Comparison of ENCODE assay signal across 8 cellular contexts in the genomic region with DNA sequence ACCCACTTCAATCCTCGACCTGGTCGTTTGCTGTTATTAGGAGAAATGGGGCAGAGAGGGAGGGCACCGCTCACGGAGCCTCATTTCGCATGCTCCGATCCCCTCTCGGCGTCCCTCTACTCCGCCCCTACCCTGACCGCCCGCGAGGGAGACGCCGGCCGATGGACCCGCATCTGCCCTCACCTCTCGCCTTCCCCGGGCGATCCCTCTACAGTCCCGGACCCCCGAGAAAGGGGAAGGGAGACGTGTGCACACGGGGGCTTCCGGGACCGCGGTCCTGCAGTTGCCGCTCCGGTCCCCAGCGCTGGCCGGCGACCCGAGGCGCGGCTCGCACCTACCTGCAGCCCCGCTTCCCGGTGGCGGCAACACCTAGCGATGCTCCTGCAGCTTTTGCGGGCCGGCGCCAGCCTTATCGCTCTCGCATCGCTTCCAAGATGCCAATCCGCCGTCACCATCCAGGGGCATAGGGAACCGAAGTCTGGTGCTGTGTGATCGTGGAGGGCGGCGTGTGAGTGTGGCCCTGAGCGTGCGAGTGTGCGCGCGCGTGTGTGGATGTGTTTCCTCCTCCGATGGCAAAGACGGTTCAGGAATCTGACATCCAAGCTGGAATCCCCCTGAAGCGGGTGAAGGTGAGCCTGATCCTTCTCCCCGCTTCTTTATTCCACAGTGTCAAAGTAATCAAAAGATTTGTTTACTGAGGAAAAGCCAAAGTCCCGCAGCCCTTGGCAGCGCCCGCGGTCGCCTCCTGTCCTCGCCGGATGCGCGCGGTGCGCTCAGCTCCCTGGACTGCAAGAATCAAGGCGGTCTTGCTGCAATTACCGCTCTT.
A peak's percentile ranks its signal among the peaks of the same experiment; 100 is the strongest.
DNase-seq lines count a peak whose midpoint lies in the region; ATAC-seq and TF ChIP-seq lines count a peak whose summit lies in the region.

No MANE protein-coding gene starts in this region.

- no peak for TF ChIP-seq EP300 in ovary (IDR thresholded peaks at IDR 0.05)

- H3K27ac ChIP-seq in ovary: no peak overlapping the region

- H3K27me3 Mint-ChIP-seq in activated CD8-positive, alpha-beta T cell treated with anti-CD3 and anti-CD28 coated beads for 36 hours: peaks cover 38% of the 10 kb centered on the region

- no peaks in the 10 kb centered on the region for H3K27me3 ChIP-seq in ovary

- H3K9me3 Mint-ChIP-seq in activated CD8-positive, alpha-beta T cell treated with anti-CD3 and anti-CD28 coated beads for 36 hours: no peaks in the 10 kb centered on the region

- TF ChIP-seq POLR2A in ovary (IDR thresholded peaks at IDR 0.05): no peak

- H3K4me3 Mint-ChIP-seq in activated CD8-positive, alpha-beta T cell treated with anti-CD3 and anti-CD28 coated beads for 36 hours: peak overlapping the region; percentile 74

- CTCF ChIA-PET in activated CD8-positive, alpha-beta T cell treated with anti-CD3 and anti-CD28 coated beads for 36 hours (lab: Charles Lee): interaction anchor here (0.7 to 2.0 kb wide), 4 partner anchors 10 to 67 kb away, joined by 3 to 6 read pairs (median 4); no protein-coding TSS in a partner anchor

- ATAC-seq in activated CD8-positive, alpha-beta T cell treated with anti-CD3 and anti-CD28 coated beads for 36 hours: peak; percentile 31
- ATAC-seq in GM19463 (IDR thresholded peaks at IDR 0.05; ENCODE audit: unreplicated experiment) (no peak), GM18519 (IDR thresholded peaks at IDR 0.05; ENCODE audit: low FRiP score, unreplicated experiment) (no peak)

- intact Hi-C loops in activated CD8-positive, alpha-beta T cell treated with anti-CD3 and anti-CD28 coated beads for 36 hours (cut with micrococcal nuclease): no loop called here
- intact Hi-C loops in ovary (cut with DNase I): no loop called here

- no peaks in the 10 kb centered on the region for H3K36me3 ChIP-seq in ovary

- H3K36me3 Mint-ChIP-seq in activated CD8-positive, alpha-beta T cell treated with anti-CD3 and anti-CD28 coated beads for 36 hours (ENCODE audit: low read depth): no peaks in the 10 kb centered on the region

- 1% methylated on average over 60 to 74 of the region's 74 CpGs for WGBS in ovary, 3 donors

- no peaks in the 10 kb centered on the region for H3K9me3 ChIP-seq in ovary

- peak overlapping the region; percentile 11 for H3K4me3 ChIP-seq in fibroblast of villous mesenchyme (ENCODE audit: low read depth, low read length)
- peak overlapping the region; percentile 37 for H3K4me3 ChIP-seq in ovary

- TF ChIP-seq CTCF in activated CD8-positive, alpha-beta T cell treated with anti-CD3 and anti-CD28 coated beads for 36 hours (IDR thresholded peaks at IDR 0.05): no peak
- TF ChIP-seq CTCF in fibroblast of villous mesenchyme (IDR thresholded peaks at IDR 0.05; ENCODE audit: insufficient read depth, low read depth, low read length) (no peak), ovary (IDR thresholded peaks at IDR 0.05) (no peak)

- H3K27ac Mint-ChIP-seq in activated CD8-positive, alpha-beta T cell treated with anti-CD3 and anti-CD28 coated beads for 36 hours: no peak overlapping the region

- POLR2A ChIA-PET in activated CD8-positive, alpha-beta T cell treated with anti-CD3 and anti-CD28 coated beads for 36 hours (lab: Charles Lee): interaction anchor here (0.9 kb wide), 1 partner anchor 18 kb away, joined by 3 read pairs; no protein-coding TSS in a partner anchor

- no peaks in the 10 kb centered on the region for H3K4me1 ChIP-seq in ovary (ENCODE audit: insufficient read depth)

- peak; percentile 44 for DNase-seq in COLO668 (lab: John Stamatoyannopoulos, UW; ENCODE audit: unreplicated experiment)
- peak; percentile 39 for DNase-seq in activated CD8-positive, alpha-beta T cell treated with anti-CD3 and anti-CD28 coated beads for 36 hours
- peak; percentile 22 for DNase-seq in fibroblast of villous mesenchyme (ENCODE audit: low read depth)
- peak in 3 of 5 donors; percentile 26 to 46 (median 27) for DNase-seq in ovary
- DNase-seq in NCI-H1694 treated with DMSO at 0.1 percent for 48 hours (lab: John Stamatoyannopoulos, UW): no peak
- no peak for DNase-seq in kidney glomerular epithelial cell (lab: John Stamatoyannopoulos, UW)

- peaks cover 20% of the 10 kb centered on the region for H3K4me1 Mint-ChIP-seq in activated CD8-positive, alpha-beta T cell treated with anti-CD3 and anti-CD28 coated beads for 36 hours (ENCODE audit: low read depth)

Comparison
In these comparisons a context has a peak if more than half of its experiments do, and no peak if none do; other contexts are left out.
1. DNase-seq: peak in COLO668 (single experiment), activated CD8-positive, alpha-beta T cell treated with anti-CD3 and anti-CD28 coated beads for 36 hours (single experiment), fibroblast of villous mesenchyme (single experiment) and ovary (3 of 5); none in NCI-H1694 treated with DMSO at 0.1 percent for 48 hours (single experiment) and kidney glomerular epithelial cell (single experiment).